Comparison of ENCODE assay signal across 17 cellular contexts in genomic region chr21:42503711-42504110, GRCh38. TPM values are rescaled to one million over a fixed set of nuclear protein-coding genes. Genes with fewer than 3 reads are reported as not detected.
DNase-seq lines count a peak whose midpoint lies in the region; ATAC-seq lines count a peak whose summit lies in the region.
"Had no signal": no experiment of that assay in that cellular context is flagged by ENCODE, and none has a peak within 500 bp of the region (broad histone marks: within the 10 kb centered on the region; RNA-seq: fewer than 3 reads in every experiment).

No MANE protein-coding gene starts in this region.

- peak; percentile 70 to 73 for ATAC-seq in natural killer cell treated with Interleukin-12 subunit alpha and Interleukin-12 subunit beta and Interleukin-15 and Interleukin-18, amount 100 ng/mL, for 72 hours
- ATAC-seq: T-cell had no signal

- H3K27ac Mint-ChIP-seq in natural killer cell treated with Interleukin-12 subunit alpha and Interleukin-12 subunit beta and Interleukin-15 and Interleukin-18, amount 100 ng/mL, for 72 hours = peak overlapping the region; percentile 39 to 87
- H3K27ac Mint-ChIP-seq: T-cell had no signal

- no peaks in the 10 kb centered on the region for H3K36me3 Mint-ChIP-seq in natural killer cell treated with Interleukin-12 subunit alpha and Interleukin-12 subunit beta and Interleukin-15 and Interleukin-18, amount 100 ng/mL, for 72 hours
- H3K36me3 Mint-ChIP-seq: T-cell had no signal

- DNase-seq in SIG-M5 treated with dmso at 0.1 percent for 504 hours (lab: John Stamatoyannopoulos, UW; ENCODE audit: unreplicated experiment) = peak; percentile 20
- DNase-seq in SIG-M5 (lab: John Stamatoyannopoulos, UW) = no peak
- peak; percentile 51 for DNase-seq in KBM-7
- DNase-seq in UCSD-AML1 (lab: John Stamatoyannopoulos, UW; ENCODE audit: unreplicated experiment) = peak; percentile 74
- DNase-seq in natural killer cell treated with Interleukin-12 subunit alpha and Interleukin-12 subunit beta and Interleukin-15 and Interleukin-18, amount 100 ng/mL, for 72 hours (ENCODE audit: low spot score) = no peak
- no peak for DNase-seq in GF-D8 (lab: John Stamatoyannopoulos, UW)
- DNase-seq in putamen (ENCODE audit: low spot score) = no peak
- no peak for DNase-seq in germinal center (ENCODE audit: low spot score)
- DNase-seq: activated gamma-delta T cell; DMS53; GM23248; NCI-H1092 treated with DMSO at 0.1 percent for 48 hours; NCI-H748 treated with DMSO at 0.1 percent for 48 hours; retina; stimulated activated CD4-positive, alpha-beta T cell treated with anti-CD3 and anti-CD28 coated beads, Interleukin-15, amount 100 ng/mL, for 24 hours; T-cell had no signal

- in situ Hi-C loops in KBM-7 (cut with MboI; ENCODE audit: low pct_unique_long_range_greater_than_20kb, low sequenced_read_pairs) = no loop called here

- H3K27me3 Mint-ChIP-seq in natural killer cell treated with Interleukin-12 subunit alpha and Interleukin-12 subunit beta and Interleukin-15 and Interleukin-18, amount 100 ng/mL, for 72 hours = no peaks in the 10 kb centered on the region

- no peak overlapping the region for H3K4me3 Mint-ChIP-seq in natural killer cell treated with Interleukin-12 subunit alpha and Interleukin-12 subunit beta and Interleukin-15 and Interleukin-18, amount 100 ng/mL, for 72 hours
- H3K4me3 Mint-ChIP-seq: T-cell had no signal

- peaks cover 15 to 16% of the 10 kb centered on the region in 2 donors for H3K4me1 Mint-ChIP-seq in natural killer cell treated with Interleukin-12 subunit alpha and Interleukin-12 subunit beta and Interleukin-15 and Interleukin-18, amount 100 ng/mL, for 72 hours (ENCODE audit: low read depth in 2 of 2)

- no peaks in the 10 kb centered on the region for H3K9me3 Mint-ChIP-seq in natural killer cell treated with Interleukin-12 subunit alpha and Interleukin-12 subunit beta and Interleukin-15 and Interleukin-18, amount 100 ng/mL, for 72 hours
- H3K9me3 Mint-ChIP-seq: T-cell had no signal

RNA-seq across cellular contexts. Expression of gene RSPH1, which starts 7.7 kb away (rescaled TPM):
- total RNA-seq in natural killer cell treated with Interleukin-12 subunit alpha and Interleukin-12 subunit beta and Interleukin-15 and Interleukin-18, amount 100 ng/mL, for 72 hours = under 1 TPM in 1 of 2 donors, not detected in 1; 0.25 TPM
- total RNA-seq: A172 had no signal

RNA-seq across cellular contexts. Expression of gene SLC37A1, which starts 9.9 kb away (rescaled TPM):
- 10 to 100 TPM; 17.2 to 22.5 TPM for total RNA-seq in natural killer cell treated with Interleukin-12 subunit alpha and Interleukin-12 subunit beta and Interleukin-15 and Interleukin-18, amount 100 ng/mL, for 72 hours
- total RNA-seq: GM23248 had no signal

Comparison
In these comparisons a context has a peak if more than half of its experiments do, and no peak if none do; other contexts are left out.
1. DNase-seq: peak in SIG-M5 treated with dmso at 0.1 percent for 504 hours (single experiment), KBM-7 (single experiment) and UCSD-AML1 (single experiment); none in SIG-M5 (single experiment), natural killer cell treated with Interleukin-12 subunit alpha and Interleukin-12 subunit beta and Interleukin-15 and Interleukin-18, amount 100 ng/mL, for 72 hours (single experiment), GF-D8 (single experiment), putamen (single experiment) and germinal center (single experiment).